In genomic region chr1:108075055-108075454, GRCh38 we compare ENCODE assay signal across 1 cellular context.
A peak's percentile ranks its signal among the peaks of the same experiment; 100 is the strongest.
TF ChIP-seq lines count a peak whose summit lies in the region.

No MANE protein-coding gene starts in this region.

TF ChIP-seq in GM12878, 131 proteins besides CTCF, POLR2A, EP300 and RAD21 (continued from another document and continues in another):
- TF ChIP-seq, protein P1, sequence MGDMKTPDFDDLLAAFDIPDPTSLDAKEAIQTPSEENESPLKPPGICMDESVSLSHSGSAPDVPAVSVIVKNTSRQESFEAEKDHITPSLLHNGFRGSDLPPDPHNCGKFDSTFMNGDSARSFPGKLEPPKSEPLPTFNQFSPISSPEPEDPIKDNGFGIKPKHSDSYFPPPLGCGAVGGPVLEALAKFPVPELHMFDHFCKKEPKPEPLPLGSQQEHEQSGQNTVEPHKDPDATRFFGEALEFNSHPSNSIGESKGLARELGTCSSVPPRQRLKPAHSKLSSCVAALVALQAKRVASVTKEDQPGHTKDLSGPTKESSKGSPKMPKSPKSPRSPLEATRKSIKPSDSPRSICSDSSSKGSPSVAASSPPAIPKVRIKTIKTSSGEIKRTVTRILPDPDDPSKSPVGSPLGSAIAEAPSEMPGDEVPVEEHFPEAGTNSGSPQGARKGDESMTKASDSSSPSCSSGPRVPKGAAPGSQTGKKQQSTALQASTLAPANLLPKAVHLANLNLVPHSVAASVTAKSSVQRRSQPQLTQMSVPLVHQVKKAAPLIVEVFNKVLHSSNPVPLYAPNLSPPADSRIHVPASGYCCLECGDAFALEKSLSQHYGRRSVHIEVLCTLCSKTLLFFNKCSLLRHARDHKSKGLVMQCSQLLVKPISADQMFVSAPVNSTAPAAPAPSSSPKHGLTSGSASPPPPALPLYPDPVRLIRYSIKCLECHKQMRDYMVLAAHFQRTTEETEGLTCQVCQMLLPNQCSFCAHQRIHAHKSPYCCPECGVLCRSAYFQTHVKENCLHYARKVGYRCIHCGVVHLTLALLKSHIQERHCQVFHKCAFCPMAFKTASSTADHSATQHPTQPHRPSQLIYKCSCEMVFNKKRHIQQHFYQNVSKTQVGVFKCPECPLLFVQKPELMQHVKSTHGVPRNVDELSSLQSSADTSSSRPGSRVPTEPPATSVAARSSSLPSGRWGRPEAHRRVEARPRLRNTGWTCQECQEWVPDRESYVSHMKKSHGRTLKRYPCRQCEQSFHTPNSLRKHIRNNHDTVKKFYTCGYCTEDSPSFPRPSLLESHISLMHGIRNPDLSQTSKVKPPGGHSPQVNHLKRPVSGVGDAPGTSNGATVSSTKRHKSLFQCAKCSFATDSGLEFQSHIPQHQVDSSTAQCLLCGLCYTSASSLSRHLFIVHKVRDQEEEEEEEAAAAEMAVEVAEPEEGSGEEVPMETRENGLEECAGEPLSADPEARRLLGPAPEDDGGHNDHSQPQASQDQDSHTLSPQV (IDR thresholded peaks at IDR 0.05): no peak
- TF ChIP-seq MEF2B (IDR thresholded peaks at IDR 0.05; ENCODE audit: partially characterized antibody, poor library complexity, severe bottlenecking): peak; percentile 42
- 0 out of 2 replicates have a peak, but pooled peaks have one; percentile 16 for TF ChIP-seq DPF2 (IDR thresholded peaks at IDR 0.05)
- TF ChIP-seq TBL1XR1 (IDR thresholded peaks at IDR 0.05; ENCODE audit: low read depth, low read length): no peak
- TF ChIP-seq, protein P2, sequence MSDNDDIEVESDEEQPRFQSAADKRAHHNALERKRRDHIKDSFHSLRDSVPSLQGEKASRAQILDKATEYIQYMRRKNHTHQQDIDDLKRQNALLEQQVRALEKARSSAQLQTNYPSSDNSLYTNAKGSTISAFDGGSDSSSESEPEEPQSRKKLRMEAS (IDR thresholded peaks at IDR 0.05; ENCODE audit: low read depth, low read length): no peak
- no peak for TF ChIP-seq TCF3 (IDR thresholded peaks at IDR 0.05; ENCODE audit: borderline replicate concordance, insufficient read depth, low read depth, low read length)
- TF ChIP-seq, protein P3, sequence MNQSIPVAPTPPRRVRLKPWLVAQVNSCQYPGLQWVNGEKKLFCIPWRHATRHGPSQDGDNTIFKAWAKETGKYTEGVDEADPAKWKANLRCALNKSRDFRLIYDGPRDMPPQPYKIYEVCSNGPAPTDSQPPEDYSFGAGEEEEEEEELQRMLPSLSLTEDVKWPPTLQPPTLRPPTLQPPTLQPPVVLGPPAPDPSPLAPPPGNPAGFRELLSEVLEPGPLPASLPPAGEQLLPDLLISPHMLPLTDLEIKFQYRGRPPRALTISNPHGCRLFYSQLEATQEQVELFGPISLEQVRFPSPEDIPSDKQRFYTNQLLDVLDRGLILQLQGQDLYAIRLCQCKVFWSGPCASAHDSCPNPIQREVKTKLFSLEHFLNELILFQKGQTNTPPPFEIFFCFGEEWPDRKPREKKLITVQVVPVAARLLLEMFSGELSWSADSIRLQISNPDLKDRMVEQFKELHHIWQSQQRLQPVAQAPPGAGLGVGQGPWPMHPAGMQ (IDR thresholded peaks at IDR 0.05; ENCODE audit: borderline replicate concordance): no peak
- no peak for TF ChIP-seq MTA3 (IDR thresholded peaks at IDR 0.05; ENCODE audit: borderline replicate concordance, low read length)
- TF ChIP-seq SMAD5 (IDR thresholded peaks at IDR 0.05; ENCODE audit: low read depth): no peak
- TF ChIP-seq YBX1 (IDR thresholded peaks at IDR 0.05): no peak
- TF ChIP-seq JUND (IDR thresholded peaks at IDR 0.05; ENCODE audit: low read depth, low read length): no peak
- TF ChIP-seq ZSCAN29 (IDR thresholded peaks at IDR 0.05): no peak
- TF ChIP-seq, protein P4, sequence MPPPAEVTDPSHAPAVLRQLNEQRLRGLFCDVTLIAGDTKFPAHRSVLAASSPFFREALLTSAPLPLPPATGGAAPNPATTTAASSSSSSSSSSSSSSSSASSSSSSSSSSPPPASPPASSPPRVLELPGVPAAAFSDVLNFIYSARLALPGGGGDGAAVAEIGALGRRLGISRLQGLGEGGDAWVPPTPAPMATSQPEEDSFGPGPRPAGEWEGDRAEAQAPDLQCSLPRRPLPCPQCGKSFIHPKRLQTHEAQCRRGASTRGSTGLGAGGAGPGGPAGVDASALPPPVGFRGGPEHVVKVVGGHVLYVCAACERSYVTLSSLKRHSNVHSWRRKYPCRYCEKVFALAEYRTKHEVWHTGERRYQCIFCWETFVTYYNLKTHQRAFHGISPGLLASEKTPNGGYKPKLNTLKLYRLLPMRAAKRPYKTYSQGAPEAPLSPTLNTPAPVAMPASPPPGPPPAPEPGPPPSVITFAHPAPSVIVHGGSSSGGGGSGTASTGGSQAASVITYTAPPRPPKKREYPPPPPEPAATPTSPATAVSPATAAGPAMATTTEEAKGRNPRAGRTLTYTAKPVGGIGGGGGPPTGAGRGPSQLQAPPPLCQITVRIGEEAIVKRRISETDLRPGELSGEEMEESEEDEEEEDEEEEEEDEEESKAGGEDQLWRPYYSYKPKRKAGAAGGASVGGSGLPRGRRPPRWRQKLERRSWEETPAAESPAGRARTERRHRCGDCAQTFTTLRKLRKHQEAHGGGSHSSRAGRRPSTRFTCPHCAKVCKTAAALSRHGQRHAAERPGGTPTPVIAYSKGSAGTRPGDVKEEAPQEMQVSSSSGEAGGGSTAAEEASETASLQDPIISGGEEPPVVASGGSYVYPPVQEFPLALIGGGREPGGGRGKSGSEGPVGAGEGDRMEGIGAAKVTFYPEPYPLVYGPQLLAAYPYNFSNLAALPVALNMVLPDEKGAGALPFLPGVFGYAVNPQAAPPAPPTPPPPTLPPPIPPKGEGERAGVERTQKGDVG (CRISPR knock-in tag; IDR thresholded peaks at IDR 0.05): no peak
- TF ChIP-seq CREM (IDR thresholded peaks at IDR 0.05; ENCODE audit: low read depth): peak; percentile 62; the same call in 1 of the 2 replicates
- TF ChIP-seq EZH2 (IDR thresholded peaks at IDR 0.05; ENCODE audit: borderline replicate concordance, control insufficient read depth, low read depth, low read length): no peak
- TF ChIP-seq RFX5 (IDR thresholded peaks at IDR 0.05; ENCODE audit: low read depth, low read length): no peak
- TF ChIP-seq ESRRA (IDR thresholded peaks at IDR 0.05; ENCODE audit: low read length): peak; percentile 86; the same call in 1 of the 2 replicates
- peak; percentile 58 for TF ChIP-seq IKZF1 (conservative IDR thresholded peaks at IDR 0.05)
- no peak for TF ChIP-seq CHD4 (IDR thresholded peaks at IDR 0.05)
- no peak for TF ChIP-seq NR2C1 (IDR thresholded peaks at IDR 0.05)
- TF ChIP-seq ZZZ3 (IDR thresholded peaks at IDR 0.05; ENCODE audit: control insufficient read depth, insufficient read length, low read depth): no peak
- TF ChIP-seq JUNB (IDR thresholded peaks at IDR 0.05): peak; percentile 29; the same call in 1 of the 2 replicates
- TF ChIP-seq, protein P5, sequence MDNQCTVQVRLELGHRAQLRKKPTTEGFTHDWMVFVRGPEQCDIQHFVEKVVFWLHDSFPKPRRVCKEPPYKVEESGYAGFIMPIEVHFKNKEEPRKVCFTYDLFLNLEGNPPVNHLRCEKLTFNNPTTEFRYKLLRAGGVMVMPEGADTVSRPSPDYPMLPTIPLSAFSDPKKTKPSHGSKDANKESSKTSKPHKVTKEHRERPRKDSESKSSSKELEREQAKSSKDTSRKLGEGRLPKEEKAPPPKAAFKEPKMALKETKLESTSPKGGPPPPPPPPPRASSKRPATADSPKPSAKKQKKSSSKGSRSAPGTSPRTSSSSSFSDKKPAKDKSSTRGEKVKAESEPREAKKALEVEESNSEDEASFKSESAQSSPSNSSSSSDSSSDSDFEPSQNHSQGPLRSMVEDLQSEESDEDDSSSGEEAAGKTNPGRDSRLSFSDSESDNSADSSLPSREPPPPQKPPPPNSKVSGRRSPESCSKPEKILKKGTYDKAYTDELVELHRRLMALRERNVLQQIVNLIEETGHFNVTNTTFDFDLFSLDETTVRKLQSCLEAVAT (IDR thresholded peaks at IDR 0.05): no peak
- no peak for TF ChIP-seq TCF12 (IDR thresholded peaks at IDR 0.05; ENCODE audit: low read depth, low read length)
- TF ChIP-seq KLF5 (IDR thresholded peaks at IDR 0.05; ENCODE audit: partially characterized antibody): no peak
- no peak for TF ChIP-seq SREBF1 (IDR thresholded peaks at IDR 0.05; ENCODE audit: low read length)
- TF ChIP-seq CBX3 (IDR thresholded peaks at IDR 0.05; ENCODE audit: borderline replicate concordance, low read depth): no peak
- no peak for TF ChIP-seq KAT2A (conservative IDR thresholded peaks at IDR 0.05; ENCODE audit: control insufficient read depth, low read depth, low read length)
- TF ChIP-seq, protein P6, sequence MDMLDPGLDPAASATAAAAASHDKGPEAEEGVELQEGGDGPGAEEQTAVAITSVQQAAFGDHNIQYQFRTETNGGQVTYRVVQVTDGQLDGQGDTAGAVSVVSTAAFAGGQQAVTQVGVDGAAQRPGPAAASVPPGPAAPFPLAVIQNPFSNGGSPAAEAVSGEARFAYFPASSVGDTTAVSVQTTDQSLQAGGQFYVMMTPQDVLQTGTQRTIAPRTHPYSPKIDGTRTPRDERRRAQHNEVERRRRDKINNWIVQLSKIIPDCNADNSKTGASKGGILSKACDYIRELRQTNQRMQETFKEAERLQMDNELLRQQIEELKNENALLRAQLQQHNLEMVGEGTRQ (IDR thresholded peaks at IDR 0.05; ENCODE audit: borderline replicate concordance, low read depth, low read length): no peak; the same call in 1 of the 2 replicates
- peak; percentile 44; the same call in 1 of the 2 replicates for TF ChIP-seq NR2F1 (conservative IDR thresholded peaks at IDR 0.05)
- TF ChIP-seq ZNF384 (IDR thresholded peaks at IDR 0.05; ENCODE audit: borderline replicate concordance, low read depth, low read length): no peak
- TF ChIP-seq BACH1 (IDR thresholded peaks at IDR 0.05; ENCODE audit: borderline replicate concordance): no peak
- TF ChIP-seq, protein P7, sequence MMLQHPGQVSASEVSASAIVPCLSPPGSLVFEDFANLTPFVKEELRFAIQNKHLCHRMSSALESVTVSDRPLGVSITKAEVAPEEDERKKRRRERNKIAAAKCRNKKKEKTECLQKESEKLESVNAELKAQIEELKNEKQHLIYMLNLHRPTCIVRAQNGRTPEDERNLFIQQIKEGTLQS (IDR thresholded peaks at IDR 0.05; ENCODE audit: borderline replicate concordance, extremely low read depth, low read depth, low read length): no peak
- no peak for TF ChIP-seq PAX8 (IDR thresholded peaks at IDR 0.05)
- TF ChIP-seq BCL11A (IDR thresholded peaks at IDR 0.05; ENCODE audit: low read depth, low read length): no peak
- no peak for TF ChIP-seq ZBTB33 (IDR thresholded peaks at IDR 0.05)
- TF ChIP-seq GATAD2B (conservative IDR thresholded peaks at IDR 0.05; ENCODE audit: low read depth): no peak
- TF ChIP-seq CHD1 (IDR thresholded peaks at IDR 0.05; ENCODE audit: low read depth, low read length): no peak
- TF ChIP-seq NFIC (IDR thresholded peaks at IDR 0.05; ENCODE audit: low read depth, low read length): no peak
- no peak for TF ChIP-seq SMAD1 (IDR thresholded peaks at IDR 0.05; ENCODE audit: low read depth, partially characterized antibody)
- no peak for TF ChIP-seq ZBTB40 (IDR thresholded peaks at IDR 0.05; ENCODE audit: borderline replicate concordance)
- no peak for TF ChIP-seq SREBF2 (IDR thresholded peaks at IDR 0.05; ENCODE audit: low read length)
- TF ChIP-seq KDM1A (IDR thresholded peaks at IDR 0.05; ENCODE audit: borderline replicate concordance): no peak
- no peak for TF ChIP-seq WRNIP1 (IDR thresholded peaks at IDR 0.05; ENCODE audit: borderline replicate concordance, low read depth, low read length)
- no peak for TF ChIP-seq HDGF (IDR thresholded peaks at IDR 0.05)
- no peak for TF ChIP-seq CEBPB (IDR thresholded peaks at IDR 0.05; ENCODE audit: borderline replicate concordance in 1 of 2, low read depth in 2 of 2, low read length in 2 of 2)
- TF ChIP-seq CHD2 (IDR thresholded peaks at IDR 0.05; ENCODE audit: borderline replicate concordance, low read depth, low read length): no peak
- TF ChIP-seq ZNF217 (IDR thresholded peaks at IDR 0.05): no peak
- TF ChIP-seq SIN3A (IDR thresholded peaks at IDR 0.05; ENCODE audit: low read depth, low read length): no peak
- no peak for TF ChIP-seq FOXK2 (IDR thresholded peaks at IDR 0.05)
